8 cellular contexts compared by ENCODE assay signal in genomic region chr19:2057484-2058469, GRCh38. TPM values are rescaled to one million over a fixed set of nuclear protein-coding genes. Genes with fewer than 3 reads are reported as not detected.
DNase-seq lines count a peak whose midpoint lies in the region; ATAC-seq and TF ChIP-seq lines count a peak whose summit lies in the region.
"Had no signal": no experiment of that assay in that cellular context is flagged by ENCODE, and none has a peak within 500 bp of the region (broad histone marks: within the 10 kb centered on the region; RNA-seq: fewer than 3 reads in every experiment).

No MANE protein-coding gene starts in this region.

- TF ChIP-seq CTCF in HFFc6 (IDR thresholded peaks at IDR 0.05) = no peak
- no peak for TF ChIP-seq CTCF in hepatocyte (IDR thresholded peaks at IDR 0.05; ENCODE audit: poor library complexity)
- TF ChIP-seq CTCF in glutamatergic neuron (IDR thresholded peaks at IDR 0.05; ENCODE audit: partially characterized antibody, unreplicated experiment) = no peak

- no peak for DNase-seq in HFFc6
- DNase-seq in activated CD8-positive, alpha-beta T cell treated with anti-CD3 and anti-CD28 coated beads, Interleukin-2, amount 10 ng/mL, durations not matched to agents 7 days and 5 days = no peak
- no peak for DNase-seq in hepatocyte (ENCODE audit: low spot score)
- no peak for DNase-seq in stimulated activated naive B cell treated with anti-CD40 and anti-IgM and Interleukin-4, amounts not matched to agents 10 μg/mL and 1 μg/mL and 100 μg/mL, for 72 hours
- DNase-seq in glutamatergic neuron = no peak
- DNase-seq in C1 segment of cervical spinal cord (lab: John Stamatoyannopoulos, UW) = no peak
- DNase-seq: GOT3 had no signal

- peaks cover 38% of the 10 kb centered on the region for H3K4me1 Mint-ChIP-seq in HFFc6 (ENCODE audit: low read depth)
- peaks cover 66% of the 10 kb centered on the region for H3K4me1 Mint-ChIP-seq in activated CD8-positive, alpha-beta T cell treated with anti-CD3 and anti-CD28 coated beads, Interleukin-2, amount 10 ng/mL, durations not matched to agents 7 days and 5 days (ENCODE audit: low read depth)
- peaks cover 30 to 72% of the 10 kb centered on the region in 2 donors for H3K4me1 Mint-ChIP-seq in stimulated activated naive B cell treated with anti-CD40 and anti-IgM and Interleukin-4, amounts not matched to agents 10 μg/mL and 1 μg/mL and 100 μg/mL, for 72 hours
- peaks cover 8% of the 10 kb centered on the region for H3K4me1 Mint-ChIP-seq in glutamatergic neuron (ENCODE audit: low read depth, unreplicated experiment)

- H3K36me3 Mint-ChIP-seq in HFFc6 (ENCODE audit: low read depth) = no peaks in the 10 kb centered on the region
- peaks cover 4% of the 10 kb centered on the region for H3K36me3 Mint-ChIP-seq in activated CD8-positive, alpha-beta T cell treated with anti-CD3 and anti-CD28 coated beads, Interleukin-2, amount 10 ng/mL, durations not matched to agents 7 days and 5 days (ENCODE audit: low read depth)
- H3K36me3 Mint-ChIP-seq in stimulated activated naive B cell treated with anti-CD40 and anti-IgM and Interleukin-4, amounts not matched to agents 10 μg/mL and 1 μg/mL and 100 μg/mL, for 72 hours = no peaks in the 10 kb centered on the region
- no peaks in the 10 kb centered on the region for H3K36me3 Mint-ChIP-seq in glutamatergic neuron (ENCODE audit: unreplicated experiment)

- no peaks in the 10 kb centered on the region for H4K20me1 ChIP-seq in hepatocyte (ENCODE audit: insufficient read depth, poor library complexity, severe bottlenecking)

- WGBS in hepatocyte (ENCODE audit: low lambda C conversion rate, missing lambda C conversion rate) = 92% methylated on average over 23 of the region's 23 CpGs

- H3K9me3 Mint-ChIP-seq in HFFc6 (no peaks in the 10 kb centered on the region), glutamatergic neuron (ENCODE audit: unreplicated experiment) (peaks cover 5% of the 10 kb centered on the region)
- no peaks in the 10 kb centered on the region for H3K9me3 Mint-ChIP-seq in activated CD8-positive, alpha-beta T cell treated with anti-CD3 and anti-CD28 coated beads, Interleukin-2, amount 10 ng/mL, durations not matched to agents 7 days and 5 days (ENCODE audit: insufficient read depth)
- H3K9me3 Mint-ChIP-seq in stimulated activated naive B cell treated with anti-CD40 and anti-IgM and Interleukin-4, amounts not matched to agents 10 μg/mL and 1 μg/mL and 100 μg/mL, for 72 hours = no peaks in the 10 kb centered on the region

- H3K4me3 ChIP-seq in hepatocyte = no peak overlapping the region

- H3K36me3 ChIP-seq in hepatocyte (replicated peaks; ENCODE audit: insufficient read depth, low read depth) = no peaks in the 10 kb centered on the region

- ATAC-seq in activated CD8-positive, alpha-beta T cell treated with anti-CD3 and anti-CD28 coated beads, Interleukin-2, amount 10 ng/mL, durations not matched to agents 7 days and 5 days = no peak
- ATAC-seq in stimulated activated naive B cell treated with anti-CD40 and anti-IgM and Interleukin-4, amounts not matched to agents 10 μg/mL and 1 μg/mL and 100 μg/mL, for 72 hours (replicated peaks) = no peak
- ATAC-seq in GM21360 (IDR thresholded peaks at IDR 0.05; ENCODE audit: unreplicated experiment) = no peak

- POLR2A ChIA-PET in activated CD8-positive, alpha-beta T cell treated with anti-CD3 and anti-CD28 coated beads, Interleukin-2, amount 10 ng/mL, durations not matched to agents 7 days and 5 days (lab: Charles Lee) = interaction anchor here (1.4 kb wide), 1 partner anchor 16 kb away, joined by 3 read pairs; no protein-coding TSS in a partner anchor

- CTCF ChIA-PET in activated CD8-positive, alpha-beta T cell treated with anti-CD3 and anti-CD28 coated beads, Interleukin-2, amount 10 ng/mL, durations not matched to agents 7 days and 5 days (lab: Charles Lee) = interaction anchor here (1.4 to 1.6 kb wide), 2 partner anchors 12 to 30 kb away, joined by 3 to 6 read pairs; no protein-coding TSS in a partner anchor

- H3K9me3 ChIP-seq in hepatocyte (ENCODE audit: low read depth) = no peaks in the 10 kb centered on the region

- peaks cover 10% of the 10 kb centered on the region for H3K79me2 ChIP-seq in hepatocyte

- H3K4me1 ChIP-seq in hepatocyte (ENCODE audit: insufficient read depth) = peaks cover 39% of the 10 kb centered on the region

- H3K27me3 Mint-ChIP-seq in HFFc6 (ENCODE audit: insufficient read depth) = peaks cover 1% of the 10 kb centered on the region
- no peaks in the 10 kb centered on the region for H3K27me3 Mint-ChIP-seq in activated CD8-positive, alpha-beta T cell treated with anti-CD3 and anti-CD28 coated beads, Interleukin-2, amount 10 ng/mL, durations not matched to agents 7 days and 5 days (ENCODE audit: low read depth)
- no peaks in the 10 kb centered on the region for H3K27me3 Mint-ChIP-seq in stimulated activated naive B cell treated with anti-CD40 and anti-IgM and Interleukin-4, amounts not matched to agents 10 μg/mL and 1 μg/mL and 100 μg/mL, for 72 hours
- peaks cover 15% of the 10 kb centered on the region for H3K27me3 Mint-ChIP-seq in glutamatergic neuron (ENCODE audit: unreplicated experiment)

- peak overlapping the region; percentile 97 for H3K27ac ChIP-seq in hepatocyte

- H3K4me3 Mint-ChIP-seq in HFFc6 = no peak overlapping the region
- H3K4me3 Mint-ChIP-seq in activated CD8-positive, alpha-beta T cell treated with anti-CD3 and anti-CD28 coated beads, Interleukin-2, amount 10 ng/mL, durations not matched to agents 7 days and 5 days = no peak overlapping the region
- no peak overlapping the region for H3K4me3 Mint-ChIP-seq in stimulated activated naive B cell treated with anti-CD40 and anti-IgM and Interleukin-4, amounts not matched to agents 10 μg/mL and 1 μg/mL and 100 μg/mL, for 72 hours
- H3K4me3 Mint-ChIP-seq in glutamatergic neuron (ENCODE audit: unreplicated experiment) = no peak overlapping the region

- no peaks in the 10 kb centered on the region for H3K9me2 ChIP-seq in hepatocyte (replicated peaks; ENCODE audit: insufficient read depth)

- no peaks in the 10 kb centered on the region for H3K27me3 ChIP-seq in hepatocyte

- H3K27ac Mint-ChIP-seq in HFFc6 (peak overlapping the region; percentile 99; the same call in 1 of the 2 replicates), glutamatergic neuron (ENCODE audit: unreplicated experiment) (no peak overlapping the region)
- peak overlapping the region; percentile 91 for H3K27ac Mint-ChIP-seq in activated CD8-positive, alpha-beta T cell treated with anti-CD3 and anti-CD28 coated beads, Interleukin-2, amount 10 ng/mL, durations not matched to agents 7 days and 5 days
- H3K27ac Mint-ChIP-seq in stimulated activated naive B cell treated with anti-CD40 and anti-IgM and Interleukin-4, amounts not matched to agents 10 μg/mL and 1 μg/mL and 100 μg/mL, for 72 hours = peak overlapping the region; percentile 1

- H3K4me2 ChIP-seq in hepatocyte = no peak overlapping the region

- no peak overlapping the region for H2AFZ ChIP-seq in hepatocyte

RNA-seq across cellular contexts. Expression of gene MKNK2, which starts 6.7 kb away (rescaled TPM):
- total RNA-seq in HFFc6 (2021; fragmentation: NEBNext Ultra II Directional; extraction: Animal tissue kit (Norgen Biotek cat#: 25700)) = 10 to 100 TPM; 61.5 to 82.9 (median 65.2) TPM
- total RNA-seq in activated CD8-positive, alpha-beta T cell treated with anti-CD3 and anti-CD28 coated beads, Interleukin-2, amount 10 ng/mL, durations not matched to agents 7 days and 5 days = 100 to 1,000 TPM; 332 to 348 TPM
- 90.4 and 98.2 TPM in 2 replicates for total RNA-seq in hepatocyte
- 126 and 136 TPM in 2 replicates for polyA plus RNA-seq in hepatocyte
- 149 TPM for total RNA-seq in glutamatergic neuron (ENCODE audit: unreplicated experiment)

RNA-seq across cellular contexts. Expression of gene MOB3A, which starts 38.3 kb away (rescaled TPM):
- 10 to 100 TPM; 47.1 to 52.6 (median 51.2) TPM for total RNA-seq in HFFc6 (2021; fragmentation: NEBNext Ultra II Directional; extraction: Animal tissue kit (Norgen Biotek cat#: 25700))
- total RNA-seq in activated CD8-positive, alpha-beta T cell treated with anti-CD3 and anti-CD28 coated beads, Interleukin-2, amount 10 ng/mL, durations not matched to agents 7 days and 5 days = 100 to 1,000 TPM; 235 to 240 TPM
- 13.5 and 15.7 TPM in 2 replicates for total RNA-seq in hepatocyte
- 25.1 and 27.7 TPM in 2 replicates for polyA plus RNA-seq in hepatocyte
- total RNA-seq in glutamatergic neuron (ENCODE audit: unreplicated experiment) = 66.0 TPM

RNA-seq across cellular contexts. Expression of gene IZUMO4, which starts 38.9 kb away (rescaled TPM):
- 1 to 10 TPM in 5 of 6 experiments, under 1 TPM in 1; 0.68 to 1.9 (median 1.5) TPM for total RNA-seq in HFFc6 (2021; fragmentation: NEBNext Ultra II Directional; extraction: Animal tissue kit (Norgen Biotek cat#: 25700))
- 1 to 10 TPM; 8.7 to 9.5 TPM for total RNA-seq in activated CD8-positive, alpha-beta T cell treated with anti-CD3 and anti-CD28 coated beads, Interleukin-2, amount 10 ng/mL, durations not matched to agents 7 days and 5 days
- total RNA-seq in hepatocyte (0.44 and 1.4 TPM in 2 replicates), glutamatergic neuron (ENCODE audit: unreplicated experiment) (10.6 TPM)
- polyA plus RNA-seq in hepatocyte = 2.8 and 4.0 TPM in 2 replicates

RNA-seq across cellular contexts. Expression of gene BTBD2, which starts 42.3 kb away (rescaled TPM):
- total RNA-seq in HFFc6 (2021; fragmentation: NEBNext Ultra II Directional; extraction: Animal tissue kit (Norgen Biotek cat#: 25700)) = 10 to 100 TPM; 74.1 to 95.6 (median 84.7) TPM
- 10 to 100 TPM; 48.2 to 53.4 TPM for total RNA-seq in activated CD8-positive, alpha-beta T cell treated with anti-CD3 and anti-CD28 coated beads, Interleukin-2, amount 10 ng/mL, durations not matched to agents 7 days and 5 days
- total RNA-seq in hepatocyte = 56.4 and 62.1 TPM in 2 replicates
- 71.1 and 76.0 TPM in 2 replicates for polyA plus RNA-seq in hepatocyte
- total RNA-seq in glutamatergic neuron (ENCODE audit: unreplicated experiment) = 70.4 TPM
